Comparison of ENCODE assay signal across 8 cellular contexts in genomic region chr11:16739326-16739875, GRCh38. TPM values are rescaled to one million over a fixed set of nuclear protein-coding genes. Genes with fewer than 3 reads are reported as not detected.
DNase-seq lines count a peak whose midpoint lies in the region; ATAC-seq and TF ChIP-seq lines count a peak whose summit lies in the region.

No MANE protein-coding gene starts in this region.

- peaks cover 17 to 21% of the 10 kb centered on the region in 2 donors for H3K4me1 Mint-ChIP-seq in natural killer cell treated with Interleukin-12 subunit alpha and Interleukin-12 subunit beta and Interleukin-15 and Interleukin-18, amount 100 ng/mL, for 72 hours (ENCODE audit: low read depth in 2 of 2)

- no peak for TF ChIP-seq POLR2A in body of pancreas (IDR thresholded peaks at IDR 0.05)
- TF ChIP-seq POLR2A in right lobe of liver (IDR thresholded peaks at IDR 0.05): no peak

- no peak overlapping the region for H3K27ac Mint-ChIP-seq in natural killer cell treated with Interleukin-12 subunit alpha and Interleukin-12 subunit beta and Interleukin-15 and Interleukin-18, amount 100 ng/mL, for 72 hours

- H3K4me1 ChIP-seq in body of pancreas (peaks cover 47% of the 10 kb centered on the region), right lobe of liver (peaks cover 0 to 22% (median 5%) of the 10 kb centered on the region in 4 donors)

- intact Hi-C loops in body of pancreas (cut with DNase I): no loop called here
- intact Hi-C loops in right lobe of liver (cut with DNase I): no loop called here

- no peaks in the 10 kb centered on the region for H3K9me3 Mint-ChIP-seq in natural killer cell treated with Interleukin-12 subunit alpha and Interleukin-12 subunit beta and Interleukin-15 and Interleukin-18, amount 100 ng/mL, for 72 hours

- DNase-seq in AG08395 (ENCODE audit: low spot score) (peak; percentile 20), KBM-7 (peak; percentile 32), body of pancreas (peak in 1 of 4 donors; percentile 11), right lobe of liver (no peak), C1 segment of cervical spinal cord (lab: John Stamatoyannopoulos, UW) (no peak)
- no peak for DNase-seq in natural killer cell treated with Interleukin-12 subunit alpha and Interleukin-12 subunit beta and Interleukin-15 and Interleukin-18, amount 100 ng/mL, for 72 hours (ENCODE audit: low spot score)

- peak overlapping the region; percentile 84 to 97 (median 94) for H3K27ac ChIP-seq in body of pancreas
- H3K27ac ChIP-seq in right lobe of liver: peak overlapping the region; percentile 93 to 96 (median 96)

- in situ Hi-C loops in KBM-7 (cut with MboI; ENCODE audit: low pct_unique_long_range_greater_than_20kb, low sequenced_read_pairs): no loop called here

- no peak for TF ChIP-seq CTCF in body of pancreas (IDR thresholded peaks at IDR 0.05)
- no peak for TF ChIP-seq CTCF in right lobe of liver (IDR thresholded peaks at IDR 0.05)

- peaks cover 6% of the 10 kb centered on the region for H3K36me3 Mint-ChIP-seq in natural killer cell treated with Interleukin-12 subunit alpha and Interleukin-12 subunit beta and Interleukin-15 and Interleukin-18, amount 100 ng/mL, for 72 hours

- H3K36me3 ChIP-seq in body of pancreas (replicated peaks in 1 of 2; ENCODE audit: insufficient read depth in 1 of 2, low read depth in 2 of 2) (no peaks in the 10 kb centered on the region), right lobe of liver (no peaks in the 10 kb centered on the region)

- no peaks in the 10 kb centered on the region for H3K27me3 Mint-ChIP-seq in natural killer cell treated with Interleukin-12 subunit alpha and Interleukin-12 subunit beta and Interleukin-15 and Interleukin-18, amount 100 ng/mL, for 72 hours

- peak overlapping the region; percentile 38 to 70 for H3K4me3 ChIP-seq in body of pancreas
- H3K4me3 ChIP-seq in right lobe of liver: peak overlapping the region; percentile 76 to 80 (median 79)

- no peak for ATAC-seq in body of pancreas
- peak in 1 of 4 donors; percentile 2 for ATAC-seq in right lobe of liver
- no peak for ATAC-seq in natural killer cell treated with Interleukin-12 subunit alpha and Interleukin-12 subunit beta and Interleukin-15 and Interleukin-18, amount 100 ng/mL, for 72 hours
- no peak for ATAC-seq in GM19395 (IDR thresholded peaks at IDR 0.05; ENCODE audit: unreplicated experiment)
- ATAC-seq in GM18907 (IDR thresholded peaks at IDR 0.05; ENCODE audit: unreplicated experiment): no peak

- H3K9me3 ChIP-seq in body of pancreas: no peaks in the 10 kb centered on the region
- H3K9me3 ChIP-seq in right lobe of liver: no peaks in the 10 kb centered on the region

- 3 to 4% methylated on average over 20 of the region's 20 CpGs for WGBS in body of pancreas, 2 donors
- WGBS in right lobe of liver (ENCODE audit: insufficient coverage, low coverage, low lambda C conversion rate, missing lambda C conversion rate): 10% methylated on average over 20 of the region's 20 CpGs

- no peaks in the 10 kb centered on the region for H3K27me3 ChIP-seq in body of pancreas
- H3K27me3 ChIP-seq in right lobe of liver: no peaks in the 10 kb centered on the region

- H3K4me3 Mint-ChIP-seq in natural killer cell treated with Interleukin-12 subunit alpha and Interleukin-12 subunit beta and Interleukin-15 and Interleukin-18, amount 100 ng/mL, for 72 hours: no peak overlapping the region

RNA-seq across cellular contexts. Expression of gene C11orf58, which starts 1.0 kb away (rescaled TPM):
- 10 to 100 TPM; 59.7 to 92.4 TPM for total RNA-seq in body of pancreas
- total RNA-seq in right lobe of liver: 10 to 100 TPM; 50.3 to 79.1 (median 56.9) TPM
- 100 to 1,000 TPM; 103 to 109 TPM for total RNA-seq in natural killer cell treated with Interleukin-12 subunit alpha and Interleukin-12 subunit beta and Interleukin-15 and Interleukin-18, amount 100 ng/mL, for 72 hours

Comparison
In these comparisons a context has a peak if more than half of its experiments do, and no peak if none do; other contexts are left out.
1. DNase-seq: peak in AG08395 (single experiment) and KBM-7 (single experiment); none in right lobe of liver (0 of 3), C1 segment of cervical spinal cord (0 of 14) and natural killer cell treated with Interleukin-12 subunit alpha and Interleukin-12 subunit beta and Interleukin-15 and Interleukin-18, amount 100 ng/mL, for 72 hours (single experiment).